8 cellular contexts compared by ENCODE assay signal in the genomic region with DNA sequence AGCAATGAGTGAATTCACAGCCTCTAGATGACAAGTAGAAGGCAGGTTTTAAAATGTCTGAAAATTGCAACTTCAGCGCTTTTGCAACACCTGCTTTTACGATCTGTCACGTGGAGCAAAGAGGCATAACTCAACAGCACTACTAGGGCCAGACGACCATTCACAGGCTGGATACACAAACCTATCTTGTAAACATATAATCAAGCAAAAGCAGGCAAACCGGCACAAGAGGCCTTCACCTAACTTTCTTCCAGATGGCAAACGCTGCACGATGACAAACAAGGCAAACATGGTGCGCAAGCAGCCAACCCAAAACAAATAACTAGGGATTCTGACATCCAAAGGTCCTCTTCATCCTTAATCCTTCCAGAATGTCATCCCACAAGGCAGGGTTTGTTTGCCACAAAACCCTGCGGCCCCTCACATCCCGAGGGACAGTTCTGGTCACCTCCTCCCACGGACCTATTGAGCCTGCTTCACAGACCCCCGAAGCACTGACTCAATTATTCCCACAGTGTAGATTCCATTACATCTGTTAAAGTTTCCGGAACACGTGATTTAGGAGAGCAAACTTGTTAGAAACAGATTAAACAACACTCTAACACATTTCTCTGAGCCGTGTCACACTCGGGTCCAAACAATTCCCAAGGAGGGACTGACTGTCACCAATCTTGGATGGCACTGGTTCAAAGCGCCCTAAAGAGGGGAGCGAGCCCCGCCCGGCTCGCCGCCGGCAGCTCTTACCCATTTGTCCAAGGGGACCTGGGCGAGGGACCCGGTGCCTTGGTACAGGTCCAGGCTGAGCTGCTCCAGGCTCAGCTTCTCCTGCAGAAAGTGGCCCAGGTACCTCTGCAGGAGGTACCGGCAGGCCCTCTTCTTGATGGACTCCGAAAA. TPM values are rescaled to one million over a fixed set of nuclear protein-coding genes. Genes with fewer than 3 reads are reported as not detected.
A peak's percentile ranks its signal among the peaks of the same experiment; 100 is the strongest.
DNase-seq lines count a peak whose midpoint lies in the region; ATAC-seq, FAIRE-seq and TF ChIP-seq lines count a peak whose summit lies in the region.

No MANE protein-coding gene starts in this region.

- TF ChIP-seq CTCF in CD14-positive monocyte (IDR thresholded peaks at IDR 0.05) (no peak), RWPE1 (conservative IDR thresholded peaks at IDR 0.05; ENCODE audit: low read depth) (no peak), gastroesophageal sphincter (IDR thresholded peaks at IDR 0.05) (no peak), omental fat pad (IDR thresholded peaks at IDR 0.05) (no peak)

- H3K27ac ChIP-seq in HUES64 (ENCODE audit: low read depth, low read length) (peak overlapping the region; percentile 58; the same call in 1 of the 2 replicates), RWPE1 (peak overlapping the region; percentile 88), gastroesophageal sphincter (peak overlapping the region; percentile 88 to 99 (median 92))

- no peaks in the 10 kb centered on the region for H3K27me3 Mint-ChIP-seq in CD14-positive monocyte (ENCODE audit: low read depth in 3 of 3)

- CTCF ChIA-PET in RWPE1 (lab: Yijun Ruan, JAX) = no interaction called here

- H3K27me3 ChIP-seq in HUES64 (ENCODE audit: insufficient read depth, low read length) (no peaks in the 10 kb centered on the region), gastroesophageal sphincter (no peaks in the 10 kb centered on the region)

- H3K9me3 Mint-ChIP-seq in CD14-positive monocyte = no peaks in the 10 kb centered on the region

- H3K4me3 Mint-ChIP-seq in CD14-positive monocyte = peak overlapping the region; percentile 88 to 91

- peak overlapping the region; percentile 70 to 87 (median 82) for H3K27ac Mint-ChIP-seq in CD14-positive monocyte

- no peak for TF ChIP-seq EP300 in gastroesophageal sphincter (IDR thresholded peaks at IDR 0.05)

- H3K4me3 ChIP-seq in HUES64 (ENCODE audit: low read length) = peak overlapping the region; percentile 74
- peak overlapping the region; percentile 78 to 81 for H3K4me3 ChIP-seq in gastroesophageal sphincter

- intact Hi-C loops in CD14-positive monocyte (cut with micrococcal nuclease) = loop anchor here in 1 of 2 donors (2.0 to 10.0 kb wide), 2 partner anchors 28 to 142 kb away; partner anchors contain the start of gene PAPOLA

- H3K36me3 Mint-ChIP-seq in CD14-positive monocyte = peaks cover 2 to 7% of the 10 kb centered on the region in 2 donors

- ATAC-seq in GM19463 (IDR thresholded peaks at IDR 0.05; ENCODE audit: unreplicated experiment) = peak; percentile 18
- ATAC-seq in gastroesophageal sphincter = no peak
- ATAC-seq in omental fat pad (ENCODE audit: low FRiP score) = peak; percentile 43

- 2% methylated on average over 27 of the region's 27 CpGs for WGBS in HUES64
- 1% methylated on average over 7 to 14 of the region's 27 CpGs for WGBS in gastroesophageal sphincter (ENCODE audit: low coverage in 1 of 2), 2 donors

- POLR2A ChIA-PET in RWPE1 (lab: Yijun Ruan, JAX; ENCODE audit: low non-redundant PET) = no interaction called here

- H3K4me1 ChIP-seq in HUES64 (ENCODE audit: insufficient read depth, low read length) (peaks cover 13% of the 10 kb centered on the region; the same call in 1 of the 2 replicates), gastroesophageal sphincter (peaks cover 7 to 43% (median 11%) of the 10 kb centered on the region in 3 donors)

- TF ChIP-seq POLR2A in gastroesophageal sphincter (IDR thresholded peaks at IDR 0.05) = no peak

- H3K36me3 ChIP-seq in HUES64 (ENCODE audit: insufficient read depth, low read length) = no peaks in the 10 kb centered on the region
- H3K36me3 ChIP-seq in gastroesophageal sphincter = no peaks in the 10 kb centered on the region

- H3K9me3 ChIP-seq in HUES64 (ENCODE audit: insufficient read depth, low read depth, low read length) (no peaks in the 10 kb centered on the region), gastroesophageal sphincter (no peaks in the 10 kb centered on the region)

- DNase-seq in CD14-positive monocyte (ENCODE audit: low spot score) (no peak), RWPE1 (ENCODE audit: low spot score) (peak; percentile 45), activated gamma-delta T cell treated with Interleukin-2 at 50 U/mL for 16 hours (peak; percentile 36), omental fat pad (ENCODE audit: low spot score) (no peak), urothelium cell line (ENCODE audit: low spot score) (peak; percentile 8)

- peaks cover 45% of the 10 kb centered on the region for H3K4me1 Mint-ChIP-seq in CD14-positive monocyte

- peak overlapping the region; percentile 73 for H3K9ac ChIP-seq in HUES64 (ENCODE audit: low read depth, low read length)

- no peak for FAIRE-seq in urothelium cell line (lab: Jason Lieb, UNC)

RNA-seq across cellular contexts. Expression of gene ATG2B, which starts 0.8 kb away (rescaled TPM):
- 1 to 10 TPM in 1 of 2 donors, under 1 TPM in 1; 0.94 to 1.3 TPM for polyA plus RNA-seq in CD14-positive monocyte
- 6.2 TPM for polyA plus RNA-seq in HUES64 (2013, experiment 1 of 2)
- 5.5 TPM for polyA plus RNA-seq in HUES64 (2013, experiment 2 of 2)
- 10 to 100 TPM; 18.9 to 40.5 (median 25.8) TPM for total RNA-seq in gastroesophageal sphincter
- total RNA-seq in omental fat pad = 10 to 100 TPM; 22.9 to 33.1 (median 27.3) TPM

RNA-seq across cellular contexts. Expression of gene GSKIP, which starts 1.0 kb away (rescaled TPM):
- polyA plus RNA-seq in CD14-positive monocyte = 10 to 100 TPM; 20.7 to 24.7 TPM
- 39.1 TPM for polyA plus RNA-seq in HUES64 (2013, experiment 1 of 2)
- polyA plus RNA-seq in HUES64 (2013, experiment 2 of 2) = 40.5 TPM
- total RNA-seq in gastroesophageal sphincter (10 to 100 TPM; 11.0 to 58.3 (median 23.0) TPM), omental fat pad (10 to 100 TPM; 10.6 to 32.8 (median 16.4) TPM)

RNA-seq across cellular contexts. Expression of gene AK7, which starts 29.6 kb away (rescaled TPM):
- polyA plus RNA-seq in CD14-positive monocyte = under 1 TPM in 1 of 2 donors, not detected in 1; 0.16 TPM
- polyA plus RNA-seq in HUES64 (2013, experiment 1 of 2) = 2.4 TPM
- polyA plus RNA-seq in HUES64 (2013, experiment 2 of 2) = 4.1 TPM
- total RNA-seq in gastroesophageal sphincter = 1 to 10 TPM in 2 of 4 donors, under 1 TPM in 1, not detected in 1; 0.94 to 3.8 (median 2.3) TPM
- total RNA-seq in omental fat pad = 1 to 10 TPM in 2 of 4 donors, under 1 TPM in 1, not detected in 1; 0.82 to 3.4 (median 1.3) TPM

Comparison
In these comparisons a context has a peak if more than half of its experiments do, and no peak if none do; other contexts are left out.
1. DNase-seq: peak in RWPE1 (single experiment), activated gamma-delta T cell treated with Interleukin-2 at 50 U/mL for 16 hours (single experiment) and urothelium cell line (single experiment); none in CD14-positive monocyte (single experiment) and omental fat pad (single experiment).
2. Peak in every context shown above with its lines, with median percentiles within 50 percentile points of each other: H3K27ac ChIP-seq.